ENCODE assay signal across 20 cellular contexts in the genomic region with DNA sequence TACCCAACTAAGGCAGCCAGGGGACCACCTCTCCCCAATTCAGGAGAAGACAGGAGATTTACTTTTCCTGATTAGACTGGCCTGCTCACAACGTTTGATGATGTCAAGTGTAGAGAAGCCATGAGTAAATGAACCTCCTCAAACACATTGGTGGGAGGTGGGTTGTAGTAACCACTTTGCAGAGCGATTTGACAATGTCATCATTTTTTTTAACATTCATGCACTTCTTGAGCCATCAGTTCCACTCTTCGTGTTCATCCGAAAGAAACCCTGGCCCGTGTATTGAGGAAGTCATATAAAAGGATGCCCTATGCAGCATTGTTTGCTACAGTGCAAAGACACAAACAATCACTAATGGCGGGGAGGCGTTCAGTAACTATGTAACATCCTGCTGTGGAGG. TPM values are rescaled to one million over a fixed set of nuclear protein-coding genes. Genes with fewer than 3 reads are reported as not detected.
A peak's percentile ranks its signal among the peaks of the same experiment; 100 is the strongest.
DNase-seq lines count a peak whose midpoint lies in the region; ATAC-seq and TF ChIP-seq lines count a peak whose summit lies in the region.
"Had no signal": no experiment of that assay in that cellular context is flagged by ENCODE, and none has a peak within 500 bp of the region (broad histone marks: within the 10 kb centered on the region; RNA-seq: fewer than 3 reads in every experiment).

No MANE protein-coding gene starts in this region.

- H3K27me3 ChIP-seq in breast epithelium (peaks cover 0 to 3% of the 10 kb centered on the region in 2 donors), mammary epithelial cell (ENCODE audit: insufficient read depth, low read length) (no peaks in the 10 kb centered on the region), IMR-90 (ENCODE audit: control insufficient read depth, insufficient read depth, low read length) (no peaks in the 10 kb centered on the region), body of pancreas (no peaks in the 10 kb centered on the region)
- H3K27me3 ChIP-seq: BE2C had no signal

- H4K91ac ChIP-seq in IMR-90 (ENCODE audit: insufficient read depth, low read depth, low read length): no peak overlapping the region

- H4K20me1 ChIP-seq in mammary epithelial cell (ENCODE audit: insufficient read depth, low read length) (no peaks in the 10 kb centered on the region), IMR-90 (ENCODE audit: insufficient read depth, low read length) (no peaks in the 10 kb centered on the region)
- H4K20me1 ChIP-seq: BLaER1 treated with 17β-estradiol and CSF1 and Interleukin-3, amounts not matched to agents 10 nM and 100 nM had no signal

- no peak overlapping the region for H3K4ac ChIP-seq in IMR-90 (ENCODE audit: low read depth, low read length)

- H3K9me3 ChIP-seq in breast epithelium: no peaks in the 10 kb centered on the region
- no peaks in the 10 kb centered on the region for H3K9me3 ChIP-seq in mammary epithelial cell (replicated peaks; ENCODE audit: insufficient read depth, low read length)
- no peaks in the 10 kb centered on the region for H3K9me3 ChIP-seq in IMR-90 (ENCODE audit: control insufficient read depth, insufficient read depth, low read length)
- H3K9me3 ChIP-seq in body of pancreas: no peaks in the 10 kb centered on the region
- H3K9me3 ChIP-seq: BE2C; BLaER1 treated with 17β-estradiol and CSF1 and Interleukin-3, amounts not matched to agents 10 nM and 100 nM had no signal

- peaks cover 22% of the 10 kb centered on the region for H3K9me1 ChIP-seq in IMR-90 (ENCODE audit: insufficient read depth, low read length)

- no peak overlapping the region for H4K5ac ChIP-seq in IMR-90 (ENCODE audit: low read depth, low read length)

- H3K4me3 Mint-ChIP-seq in chondrocyte (ENCODE audit: unreplicated experiment): no peak overlapping the region
- H3K4me3 Mint-ChIP-seq: CD14-positive monocyte; CD4-positive, alpha-beta T cell; CD8-positive, alpha-beta memory T cell had no signal

- peaks cover 17% of the 10 kb centered on the region for H3K27me3 Mint-ChIP-seq in chondrocyte (ENCODE audit: low read depth)

- no peak overlapping the region for H2BK15ac ChIP-seq in IMR-90 (ENCODE audit: low read depth, low read length)

- POLR2A ChIA-PET in IMR-90 (lab: Charles Lee; ENCODE audit: unreplicated experiment): no interaction called here

- H3K36me3 Mint-ChIP-seq in chondrocyte (ENCODE audit: low read depth): no peaks in the 10 kb centered on the region
- H3K36me3 Mint-ChIP-seq: CD14-positive monocyte; CD8-positive, alpha-beta memory T cell had no signal

- in situ Hi-C loops in mammary epithelial cell (cut with MboI; ENCODE audit: low sequenced_read_pairs in 2 of 2): no loop called here
- in situ Hi-C loops in IMR-90 (cut with MboI; ENCODE audit: low sequenced_read_pairs): no loop called here

- no peak overlapping the region for H2BK5ac ChIP-seq in IMR-90 (ENCODE audit: low read depth, low read length, poor library complexity, severe bottlenecking)

- H3K23ac ChIP-seq in IMR-90 (ENCODE audit: low read depth, low read length): no peak overlapping the region

- H3K56ac ChIP-seq in IMR-90 (ENCODE audit: extremely low read depth, insufficient read depth, low read length): no peak overlapping the region

- no peak overlapping the region for H3K18ac ChIP-seq in IMR-90 (ENCODE audit: low read depth, low read length)

- H2AK9ac ChIP-seq in IMR-90 (replicated peaks; ENCODE audit: low read depth, low read length, poor library complexity): no peak overlapping the region

- DNase-seq in breast epithelium (ENCODE audit: low spot score in 2 of 2) (no peak), mammary epithelial cell (no peak), IMR-90 (no peak), chondrocyte (ENCODE audit: low spot score) (peak; percentile 2), body of pancreas (no peak), inferior parietal cortex (ENCODE audit: extremely low spot score) (no peak)
- DNase-seq: ACHN; AML-193; BE2C; CD4-positive, alpha-beta T cell; CD8-positive, alpha-beta memory T cell; DND-41; GM23248; H7; HCEC 1CT had no signal

- dilution Hi-C loops in mammary epithelial cell (cut with HindIII; ENCODE audit: low sequenced_read_pairs) (loop anchor here (5.0 to 10.0 kb wide), 2 partner anchors 54 to 619 kb away; a partner anchor contains a TSS), IMR-90 (cut with HindIII; ENCODE audit: low sequenced_read_pairs, unreplicated experiment) (no loop called here)

- H3K27ac ChIP-seq in breast epithelium: peak overlapping the region; percentile 34 to 78
- H3K27ac ChIP-seq in mammary epithelial cell (ENCODE audit: insufficient read depth, low read depth, low read length): no peak overlapping the region
- no peak overlapping the region for H3K27ac ChIP-seq in IMR-90 (ENCODE audit: insufficient read depth, low read length)
- H3K27ac ChIP-seq in body of pancreas: no peak overlapping the region
- H3K27ac ChIP-seq: 22Rv1; BLaER1 treated with 17β-estradiol and CSF1 and Interleukin-3, amounts not matched to agents 10 nM and 100 nM; GM23248 had no signal

- H3K4me2 ChIP-seq in mammary epithelial cell (ENCODE audit: insufficient read depth, low read depth, low read length) (no peak overlapping the region), IMR-90 (ENCODE audit: low read depth, low read length) (no peak overlapping the region)
- H3K4me2 ChIP-seq: BLaER1 treated with 17β-estradiol and CSF1 and Interleukin-3, amounts not matched to agents 10 nM and 100 nM had no signal

- no peak overlapping the region for H2BK20ac ChIP-seq in IMR-90 (ENCODE audit: low read depth, low read length)

- no peak overlapping the region for H3K27ac Mint-ChIP-seq in chondrocyte (ENCODE audit: unreplicated experiment)
- H3K27ac Mint-ChIP-seq: CD4-positive, alpha-beta T cell; CD8-positive, alpha-beta memory T cell had no signal

- H3K4me1 ChIP-seq in breast epithelium (peaks cover 0 to 32% of the 10 kb centered on the region in 2 donors), mammary epithelial cell (ENCODE audit: insufficient read depth, low read length) (peaks cover 60% of the 10 kb centered on the region), IMR-90 (ENCODE audit: control insufficient read depth, insufficient read depth, low read length) (peaks cover 20% of the 10 kb centered on the region), body of pancreas (peaks cover 14% of the 10 kb centered on the region)

- peaks cover 7% of the 10 kb centered on the region for H3K4me1 Mint-ChIP-seq in chondrocyte (ENCODE audit: low read depth)

- no peak overlapping the region for H2BK120ac ChIP-seq in IMR-90 (ENCODE audit: low read depth, low read length)

- H2AK5ac ChIP-seq in IMR-90 (ENCODE audit: low read depth, low read length): no peak overlapping the region

- H3K4me3 ChIP-seq in breast epithelium (no peak overlapping the region), mammary epithelial cell (replicated peaks in 1 of 3; ENCODE audit: insufficient read depth in 1 of 3, low read depth in 2 of 3, low read length in 3 of 3) (no peak overlapping the region), IMR-90 (ENCODE audit: insufficient read depth, low read depth, low read length) (no peak overlapping the region), body of pancreas (no peak overlapping the region)
- H3K4me3 ChIP-seq: BLaER1 treated with 17β-estradiol and CSF1 and Interleukin-3, amounts not matched to agents 10 nM and 100 nM; GM23248 had no signal

- no peaks in the 10 kb centered on the region for H3K36me3 ChIP-seq in breast epithelium
- no peaks in the 10 kb centered on the region for H3K36me3 ChIP-seq in mammary epithelial cell (ENCODE audit: insufficient read depth, low read length)
- H3K36me3 ChIP-seq in IMR-90 (ENCODE audit: control insufficient read depth, insufficient read depth, low read length): no peaks in the 10 kb centered on the region
- H3K36me3 ChIP-seq in body of pancreas (replicated peaks in 1 of 2; ENCODE audit: insufficient read depth in 1 of 2, low read depth in 2 of 2): no peaks in the 10 kb centered on the region
- H3K36me3 ChIP-seq: BE2C; BLaER1 treated with 17β-estradiol and CSF1 and Interleukin-3, amounts not matched to agents 10 nM and 100 nM had no signal

- H2AFZ ChIP-seq in mammary epithelial cell (ENCODE audit: low read depth, low read length) (no peak overlapping the region), IMR-90 (replicated peaks; ENCODE audit: low read length, poor library complexity) (no peak overlapping the region)
- H2AFZ ChIP-seq: GM23248 had no signal

- TF ChIP-seq POLR2A in breast epithelium (IDR thresholded peaks at IDR 0.05): no peak
- no peak for TF ChIP-seq POLR2A in IMR-90 (IDR thresholded peaks at IDR 0.05; ENCODE audit: low read depth, low read length)
- TF ChIP-seq POLR2A in body of pancreas (IDR thresholded peaks at IDR 0.05): no peak

- H3K9me3 Mint-ChIP-seq in chondrocyte (ENCODE audit: low read depth): no peaks in the 10 kb centered on the region
- H3K9me3 Mint-ChIP-seq: CD4-positive, alpha-beta T cell had no signal

- TF ChIP-seq CTCF in breast epithelium (IDR thresholded peaks at IDR 0.05): no peak
- TF ChIP-seq CTCF in mammary epithelial cell (conservative IDR thresholded peaks at IDR 0.05 in 1 of 2, IDR thresholded peaks at IDR 0.05 in 1 of 2; ENCODE audit: extremely low read depth in 1 of 2, insufficient read depth in 1 of 2, low read depth in 1 of 2, low read length in 2 of 2): no peak
- TF ChIP-seq CTCF in IMR-90 (conservative IDR thresholded peaks at IDR 0.05; ENCODE audit: low read depth, low read length): no peak
- TF ChIP-seq CTCF in chondrocyte (IDR thresholded peaks at IDR 0.05): no peak
- TF ChIP-seq CTCF in body of pancreas (IDR thresholded peaks at IDR 0.05): no peak

- no peak overlapping the region for H4K8ac ChIP-seq in IMR-90 (ENCODE audit: low read depth in 2 of 2, low read length in 2 of 2)

- H3K79me1 ChIP-seq in IMR-90 (ENCODE audit: low read depth in 1 of 2, low read length in 2 of 2): no peaks in the 10 kb centered on the region

- no peak overlapping the region for H3K14ac ChIP-seq in IMR-90 (replicated peaks; ENCODE audit: low read depth, low read length)

- ATAC-seq in IMR-90 (ENCODE audit: low read depth): no peak
- no peak for ATAC-seq in body of pancreas
- no peak for ATAC-seq in GM18909 (IDR thresholded peaks at IDR 0.05; ENCODE audit: poor library complexity, unreplicated experiment)

- no peaks in the 10 kb centered on the region for H3K79me2 ChIP-seq in mammary epithelial cell (ENCODE audit: insufficient read depth, low read length)

- BruUV-seq in mammary epithelial cell (replicated peaks; lab: Mats Ljungman, UMichigan) (no TSS peak), IMR-90 (replicated peaks; lab: Mats Ljungman, UMichigan) (no TSS peak)

- no peak for TF ChIP-seq RAD21 in IMR-90 (IDR thresholded peaks at IDR 0.05; ENCODE audit: low read length)

- CTCF ChIA-PET in mammary epithelial cell (lab: Charles Lee; ENCODE audit: low non-redundant PET) (no interaction called here), IMR-90 (lab: Yijun Ruan, JAX) (interaction anchor here (1.4 kb wide), 1 partner anchor 16 kb away, joined by 3 read pairs; no protein-coding TSS in a partner anchor)

- no peak overlapping the region for H3K9ac ChIP-seq in mammary epithelial cell (ENCODE audit: insufficient read depth, low read length)
- no peak overlapping the region for H3K9ac ChIP-seq in IMR-90 (ENCODE audit: low read depth, low read length)
- H3K9ac ChIP-seq: BLaER1 treated with 17β-estradiol and CSF1 and Interleukin-3, amounts not matched to agents 10 nM and 100 nM; GM23248 had no signal

- WGBS in mammary epithelial cell (ENCODE audit: low coverage, missing lambda C conversion rate): 97% methylated on average over 7 of the region's 7 CpGs
- WGBS in IMR-90 (ENCODE audit: extremely low coverage in 2 of 2, insufficient read length in 1 of 2), 2 experiments: no CpG with 5 or more reads among the region's 7 CpGs
- 67 to 73% methylated on average over 7 of the region's 7 CpGs for WGBS in body of pancreas, 2 donors

- intact Hi-C loops in breast epithelium (cut with DNase I; ENCODE audit: low total_unique reads): no loop called here
- intact Hi-C loops in mammary epithelial cell (cut with micrococcal nuclease): no loop called here
- intact Hi-C loops in IMR-90 (cut with micrococcal nuclease): no loop called here
- intact Hi-C loops in body of pancreas (cut with DNase I): no loop called here

RNA-seq across cellular contexts. Expression of a gene that starts 5.5 kb away (rescaled TPM):
- 1,000 to 10,000 TPM in 1 of 3 donors, 100 to 1,000 TPM in 1, 1 to 10 TPM in 1; 6.7 to 1,011 (median 375) TPM for total RNA-seq in breast epithelium
- 10 to 100 TPM in 1 of 2 donors, not detected in 1; 29.3 TPM for total RNA-seq in mammary epithelial cell
- polyA plus RNA-seq in mammary epithelial cell: 1.7 TPM
- polyA minus RNA-seq in mammary epithelial cell: not detected
- total RNA-seq in IMR-90 (2012; rRNA removed): 14.7 and 18.1 TPM in 2 replicates
- polyA plus RNA-seq in IMR-90 (2012; rRNA removed): 12.0 and 12.5 TPM in 2 replicates
- polyA plus RNA-seq in IMR-90 (2012; cell fraction: cytosol; rRNA removed): 12.7 and 12.8 TPM in 2 replicates
- 5.0 and 8.4 TPM in 2 replicates for polyA plus RNA-seq in IMR-90 (2012; cell fraction: nucleus; rRNA removed; ENCODE audit: low replicate concordance)
- 1.3 to 1.7 TPM in 2 of 3 replicates, not detected in the other for total RNA-seq in chondrocyte
- 100 to 1,000 TPM in 1 of 2 donors, 10 to 100 TPM in 1; 77.5 to 121 TPM for total RNA-seq in body of pancreas
- total RNA-seq: CD4-positive, alpha-beta T cell; CD8-positive, alpha-beta memory T cell had no signal
- polyA plus RNA-seq: CD14-positive monocyte; CD8-positive, alpha-beta memory T cell had no signal

RNA-seq across cellular contexts. Expression of a gene that starts 14.9 kb away (rescaled TPM):
- total RNA-seq in breast epithelium (1,000 to 10,000 TPM in 1 of 3 donors, 100 to 1,000 TPM in 1, under 1 TPM in 1; 0.80 to 2,244 (median 331) TPM), mammary epithelial cell (1,000 to 10,000 TPM in 1 of 2 donors, 100 to 1,000 TPM in 1; 302 to 1,980 TPM), IMR-90 (2012; rRNA removed) (2.9 and 3.6 TPM in 2 replicates), chondrocyte (not detected in 3 replicates), body of pancreas (under 1 TPM in 1 of 2 donors, not detected in 1; 0.52 TPM)
- polyA plus RNA-seq in mammary epithelial cell (2,083 TPM), IMR-90 (2012; rRNA removed) (5.3 and 7.6 TPM in 2 replicates)
- 1,726 TPM for polyA minus RNA-seq in mammary epithelial cell
- 3.4 and 3.7 TPM in 2 replicates for polyA plus RNA-seq in IMR-90 (2012; cell fraction: cytosol; rRNA removed)
- 17.3 and 18.6 TPM in 2 replicates for polyA plus RNA-seq in IMR-90 (2012; cell fraction: nucleus; rRNA removed; ENCODE audit: low replicate concordance)
- total RNA-seq: CD4-positive, alpha-beta T cell; CD8-positive, alpha-beta memory T cell had no signal
- polyA plus RNA-seq: CD14-positive monocyte; CD8-positive, alpha-beta memory T cell had no signal

RNA-seq across cellular contexts. Expression of a gene that starts 28.2 kb away (rescaled TPM):
- total RNA-seq in breast epithelium (1 to 10 TPM in 1 of 3 donors, not detected in 2; 1.6 TPM), mammary epithelial cell (1 to 10 TPM in 1 of 2 donors, under 1 TPM in 1; 0.17 to 1.4 TPM), IMR-90 (2012; rRNA removed) (0.18 and 0.28 TPM in 2 replicates), chondrocyte (not detected in 3 replicates), body of pancreas (not detected)
- polyA plus RNA-seq in mammary epithelial cell (1.2 TPM), IMR-90 (2012; rRNA removed) (0.56 and 0.60 TPM in 2 replicates)
- not detected for polyA minus RNA-seq in mammary epithelial cell
- polyA plus RNA-seq in IMR-90 (2012; cell fraction: cytosol; rRNA removed): 0.42 and 0.44 TPM in 2 replicates
- 0.61 and 0.87 TPM in 2 replicates for polyA plus RNA-seq in IMR-90 (2012; cell fraction: nucleus; rRNA removed; ENCODE audit: low replicate concordance)
- total RNA-seq: CD4-positive, alpha-beta T cell; CD8-positive, alpha-beta memory T cell; GM23248; H1; H7 had no signal
- polyA plus RNA-seq: CD14-positive monocyte; CD8-positive, alpha-beta memory T cell; GM23248 had no signal

RNA-seq across cellular contexts. Expression of a gene that starts 38.2 kb away (rescaled TPM):
- total RNA-seq in breast epithelium: under 1 TPM in 1 of 3 donors, not detected in 2; 0.44 TPM
- total RNA-seq in mammary epithelial cell: under 1 TPM; 0.17 to 0.80 TPM
- 0.35 TPM for polyA plus RNA-seq in mammary epithelial cell
- polyA minus RNA-seq in mammary epithelial cell: not detected
- not detected in 2 replicates for total RNA-seq in IMR-90 (2012; rRNA removed)
- polyA plus RNA-seq in IMR-90 (2012; rRNA removed): not detected in 2 replicates
- not detected in 2 replicates for polyA plus RNA-seq in IMR-90 (2012; cell fraction: cytosol; rRNA removed)
- not detected in 2 replicates for polyA plus RNA-seq in IMR-90 (2012; cell fraction: nucleus; rRNA removed; ENCODE audit: low replicate concordance)
- total RNA-seq in chondrocyte: not detected in 3 replicates
- total RNA-seq in body of pancreas: not detected
- total RNA-seq: CD4-positive, alpha-beta T cell; CD8-positive, alpha-beta memory T cell; GM23248; H1; H7 had no signal
- polyA plus RNA-seq: CD14-positive monocyte; CD8-positive, alpha-beta memory T cell; GM23248; H1 had no signal

RNA-seq across cellular contexts. Expression of a gene that starts 43.9 kb away (rescaled TPM):
- total RNA-seq in breast epithelium (not detected), mammary epithelial cell (not detected), IMR-90 (2012; rRNA removed) (not detected in 2 replicates), chondrocyte (not detected in 3 replicates), body of pancreas (not detected)
- polyA plus RNA-seq in mammary epithelial cell (not detected), IMR-90 (2012; rRNA removed) (not detected in 2 replicates)
- polyA minus RNA-seq in mammary epithelial cell: not detected
- polyA plus RNA-seq in IMR-90 (2012; cell fraction: cytosol; rRNA removed): 0.03 TPM in 1 of 2 replicates, not detected in the other
- not detected in 2 replicates for polyA plus RNA-seq in IMR-90 (2012; cell fraction: nucleus; rRNA removed; ENCODE audit: low replicate concordance)
- total RNA-seq: CD4-positive, alpha-beta T cell; CD8-positive, alpha-beta memory T cell; GM23248; H1; H7 had no signal
- polyA plus RNA-seq: CD8-positive, alpha-beta memory T cell; GM23248; H1 had no signal

Comparison
In these comparisons a context has a peak if more than half of its experiments do, and no peak if none do; other contexts are left out.
1. H3K27ac ChIP-seq: peak in breast epithelium (2 of 2); none in mammary epithelial cell (single experiment), IMR-90 (single experiment) and body of pancreas (0 of 4).